In genomic region chr2:171089489-171089888, GRCh38 we compare ENCODE assay signal across 32 cellular contexts.
"Had no signal": no experiment of that assay in that cellular context is flagged by ENCODE, and none has a peak within 500 bp of the region (broad histone marks: within the 10 kb centered on the region; RNA-seq: fewer than 3 reads in every experiment).

No MANE protein-coding gene starts in this region.

- H3K9me3 Mint-ChIP-seq: activated naive CD4-positive, alpha-beta T cell treated with anti-CD3 and anti-CD28 coated beads, Interleukin-2, amount 10 ng/mL, durations not matched to agents 7 days and 5 days; activated T-helper 1 cell treated with anti-CD3 and anti-CD28 coated beads, Interleukin-12 subunit alpha, Interleukin-12 subunit beta, Interleukin-2, Interleukin-4 antibody, amounts not matched to agents 30 ng/mL and 10 ng/mL and 1 ng/mL, durations not matched to agents 14 hours and 24 hours and 36 hours; dendritic cell treated with granulocyte-macrophage colony-stimulating factor and Interleukin-4, amounts not matched to agents 40 ng/mL and 50 ng/mL, for 4 days; immature natural killer cell; stimulated activated effector memory CD8-positive, alpha-beta T cell treated with anti-CD3 and anti-CD28 coated beads, Interleukin-12 subunit alpha, Interleukin-12 subunit beta, amount 100 ng/mL, for 72 hours; stimulated activated naive CD8-positive, alpha-beta T cell treated with anti-CD3 and anti-CD28 coated beads, Interleukin-15, amount 100 ng/mL, for 72 hours had no signal

- DNase-seq: activated CD4-positive, alpha-beta T cell treated with anti-CD3 and anti-CD28 coated beads for 36 hours; activated CD4-positive, CD25-positive, alpha-beta regulatory T cell; activated CD8-positive, alpha-beta T cell treated with anti-CD3 and anti-CD28 coated beads, Interleukin-2, amount 10 ng/mL, durations not matched to agents 7 days and 5 days; activated effector memory CD4-positive, alpha-beta T cell treated with anti-CD3 and anti-CD28 coated beads, Interleukin-2, amount 50 U/mL, for 16 hours; activated naive CD4-positive, alpha-beta T cell treated with anti-CD3 and anti-CD28 coated beads, Interleukin-2, amount 10 ng/mL, durations not matched to agents 7 days and 5 days; activated T-cell treated with anti-CD3 and anti-CD28 coated beads for 4 hours; amniotic stem cell; central memory CD4-positive, alpha-beta T cell; foreskin keratinocyte; heart left ventricle; hypothalamus; immature natural killer cell; kidney; lower lobe of right lung; mesenchymal stem cell; stimulated activated CD4-positive, alpha-beta T cell treated with anti-CD3 and anti-CD28 coated beads, Interleukin-12 subunit alpha, Interleukin-12 subunit beta, amount 100 ng/mL, for 4 hours; stimulated activated CD4-positive, alpha-beta T cell treated with anti-CD3 and anti-CD28 coated beads, Interleukin-4, amount 100 ng/mL, for 24 hours; stimulated activated naive CD8-positive, alpha-beta T cell treated with anti-CD3 and anti-CD28 coated beads, Interleukin-15, amount 100 ng/mL, for 72 hours; substantia nigra; SW 1271; T-helper 2 cell; upper lobe of left lung had no signal

- H3K4me3 ChIP-seq: breast epithelium, esophagus muscularis mucosa, heart left ventricle, lower lobe of right lung, skin epidermis, upper lobe of left lung, vagina had no signal

- H3K36me3 ChIP-seq: breast epithelium, esophagus muscularis mucosa, heart left ventricle, lower lobe of right lung, upper lobe of left lung, vagina had no signal

- ATAC-seq: activated CD4-positive, alpha-beta T cell treated with anti-CD3 and anti-CD28 coated beads for 36 hours; activated CD8-positive, alpha-beta T cell treated with anti-CD3 and anti-CD28 coated beads, Interleukin-2, amount 10 ng/mL, durations not matched to agents 7 days and 5 days; foreskin keratinocyte; heart left ventricle; lower lobe of right lung; sciatic nerve; stimulated activated effector memory CD8-positive, alpha-beta T cell treated with anti-CD3 and anti-CD28 coated beads, Interleukin-12 subunit alpha, Interleukin-12 subunit beta, amount 100 ng/mL, for 72 hours; stimulated activated naive CD8-positive, alpha-beta T cell treated with anti-CD3 and anti-CD28 coated beads, Interleukin-15, amount 100 ng/mL, for 72 hours had no signal

- H3K27me3 ChIP-seq: breast epithelium, esophagus muscularis mucosa, foreskin keratinocyte, heart left ventricle, upper lobe of left lung, vagina had no signal

- H3K27ac ChIP-seq: breast epithelium, esophagus muscularis mucosa, foreskin keratinocyte, heart left ventricle, lower lobe of right lung, skin epidermis, upper lobe of left lung, vagina had no signal

- H3K4me1 ChIP-seq: breast epithelium, foreskin keratinocyte, vagina had no signal

- H3K4me3 Mint-ChIP-seq: activated CD4-positive, alpha-beta T cell treated with anti-CD3 and anti-CD28 coated beads for 36 hours; activated CD8-positive, alpha-beta T cell treated with anti-CD3 and anti-CD28 coated beads, Interleukin-2, amount 10 ng/mL, durations not matched to agents 7 days and 5 days; activated naive CD4-positive, alpha-beta T cell treated with anti-CD3 and anti-CD28 coated beads, Interleukin-2, amount 10 ng/mL, durations not matched to agents 7 days and 5 days; activated T-helper 1 cell treated with anti-CD3 and anti-CD28 coated beads, Interleukin-12 subunit alpha, Interleukin-12 subunit beta, Interleukin-2, Interleukin-4 antibody, amounts not matched to agents 30 ng/mL and 10 ng/mL and 1 ng/mL, durations not matched to agents 14 hours and 24 hours and 36 hours; dendritic cell treated with granulocyte-macrophage colony-stimulating factor and Interleukin-4, amounts not matched to agents 40 ng/mL and 50 ng/mL, for 4 days; immature natural killer cell; nephron; stimulated activated effector memory CD8-positive, alpha-beta T cell treated with anti-CD3 and anti-CD28 coated beads, Interleukin-12 subunit alpha, Interleukin-12 subunit beta, amount 100 ng/mL, for 72 hours; stimulated activated naive CD8-positive, alpha-beta T cell treated with anti-CD3 and anti-CD28 coated beads, Interleukin-15, amount 100 ng/mL, for 72 hours had no signal

- H3K9me3 ChIP-seq: breast epithelium, esophagus muscularis mucosa, heart left ventricle, lower lobe of right lung, upper lobe of left lung, vagina had no signal

- H3K27me3 Mint-ChIP-seq: activated CD4-positive, alpha-beta T cell treated with anti-CD3 and anti-CD28 coated beads for 36 hours; activated naive CD4-positive, alpha-beta T cell treated with anti-CD3 and anti-CD28 coated beads, Interleukin-2, amount 10 ng/mL, durations not matched to agents 7 days and 5 days; dendritic cell treated with granulocyte-macrophage colony-stimulating factor and Interleukin-4, amounts not matched to agents 40 ng/mL and 50 ng/mL, for 4 days; progenitor cell of endocrine pancreas; stimulated activated naive CD8-positive, alpha-beta T cell treated with anti-CD3 and anti-CD28 coated beads, Interleukin-15, amount 100 ng/mL, for 72 hours had no signal

- H3K27ac Mint-ChIP-seq: activated CD8-positive, alpha-beta T cell treated with anti-CD3 and anti-CD28 coated beads, Interleukin-2, amount 10 ng/mL, durations not matched to agents 7 days and 5 days; activated naive CD4-positive, alpha-beta T cell treated with anti-CD3 and anti-CD28 coated beads, Interleukin-2, amount 10 ng/mL, durations not matched to agents 7 days and 5 days; activated T-helper 1 cell treated with anti-CD3 and anti-CD28 coated beads, Interleukin-12 subunit alpha, Interleukin-12 subunit beta, Interleukin-2, Interleukin-4 antibody, amounts not matched to agents 30 ng/mL and 10 ng/mL and 1 ng/mL, durations not matched to agents 14 hours and 24 hours and 36 hours; dendritic cell treated with granulocyte-macrophage colony-stimulating factor and Interleukin-4, amounts not matched to agents 40 ng/mL and 50 ng/mL, for 4 days; immature natural killer cell; nephron; progenitor cell of endocrine pancreas; stimulated activated effector memory CD8-positive, alpha-beta T cell treated with anti-CD3 and anti-CD28 coated beads, Interleukin-12 subunit alpha, Interleukin-12 subunit beta, amount 100 ng/mL, for 72 hours; stimulated activated naive CD8-positive, alpha-beta T cell treated with anti-CD3 and anti-CD28 coated beads, Interleukin-15, amount 100 ng/mL, for 72 hours had no signal
